7 cellular contexts compared by ENCODE assay signal in the genomic region with DNA sequence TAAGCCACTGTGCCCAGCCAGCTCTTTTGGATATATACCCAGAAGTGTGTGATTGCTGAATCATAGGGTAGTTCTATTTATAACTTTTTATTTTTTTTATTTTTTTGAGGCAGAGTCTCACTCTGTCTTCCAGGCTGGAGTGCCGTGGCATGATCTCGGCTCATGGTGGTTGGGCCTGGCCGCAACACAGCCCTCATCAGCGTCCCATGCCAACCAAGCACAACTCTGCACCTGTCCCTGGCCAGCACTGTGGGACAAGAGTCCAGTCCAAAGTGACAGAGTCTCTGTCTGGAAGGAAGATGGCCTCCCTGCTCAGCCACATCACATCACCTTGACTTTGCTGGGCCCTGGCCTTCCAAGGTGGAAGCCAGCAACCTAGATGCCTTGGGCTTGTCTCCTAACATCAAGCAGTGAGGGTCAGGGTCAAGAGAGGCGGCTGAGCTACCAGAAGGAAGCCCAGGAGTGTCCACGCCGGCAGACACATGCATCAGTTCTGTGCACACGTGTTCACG.
DNase-seq lines count a peak whose midpoint lies in the region; ATAC-seq and TF ChIP-seq lines count a peak whose summit lies in the region.
"Not testable (repeated sequence)": the region's sequence is repeated elsewhere in the genome, so short reads cannot be mapped to it uniquely, and the experiment has no call there.

No MANE protein-coding gene starts in this region.

- H4K8ac ChIP-seq in neuronal stem cell (ENCODE audit: low read depth, low read length) = peak overlapping the region; percentile 82

- DNase-seq in RWPE2 (ENCODE audit: low spot score); activated T-helper 2 cell treated with anti-CD3 and anti-CD28 coated beads, Interferon-gamma antibody, Interleukin-2, Interleukin-4, amounts not matched to agents 10 μg/mL and 5 μg/mL and 100 μg/mL, durations not matched to agents 14 hours and 24 hours and 36 hours (ENCODE audit: low spot score); left lobe of liver (ENCODE audit: low spot score); neuronal stem cell (ENCODE audit: low spot score): not testable (repeated sequence)
- DNase-seq in chondrocyte (ENCODE audit: low spot score) (peak; percentile 75), Right ventricle myocardium inferior (ENCODE audit: missing footprints) (peak; percentile 53)

- no CpG with 5 or more reads among the region's 9 CpGs for WGBS in neuronal stem cell (ENCODE audit: extremely low coverage in 2 of 2, insufficient read length in 2 of 2, insufficient replicate concordance in 1 of 2), 2 donors

- not testable (repeated sequence) for H3K4me2 ChIP-seq in neuronal stem cell (ENCODE audit: insufficient read depth, low read length, poor library complexity, severe bottlenecking)

- H3K9me3 ChIP-seq in RWPE2 (ENCODE audit: severe bottlenecking); neuronal stem cell (replicated peaks in 1 of 2; ENCODE audit: control insufficient read depth in 2 of 2, insufficient read depth in 1 of 2, low read depth in 1 of 2, low read length in 2 of 2): not testable (repeated sequence)

- H3K23ac ChIP-seq in neuronal stem cell (ENCODE audit: low read depth, low read length, poor library complexity) = not testable (repeated sequence)

- H3K27me3 Mint-ChIP-seq in activated T-helper 2 cell treated with anti-CD3 and anti-CD28 coated beads, Interferon-gamma antibody, Interleukin-2, Interleukin-4, amounts not matched to agents 10 μg/mL and 5 μg/mL and 100 μg/mL, durations not matched to agents 14 hours and 24 hours and 36 hours (ENCODE audit: low read depth); chondrocyte (ENCODE audit: low read depth); stimulated activated memory B cell treated with anti-CD40 and anti-IgM and Interleukin-4, amounts not matched to agents 10 μg/mL and 1 μg/mL and 100 μg/mL, for 72 hours: not testable (repeated sequence)

- H3K4me3 ChIP-seq in RWPE2 (ENCODE audit: severe bottlenecking); neuronal stem cell (ENCODE audit: low read length in 2 of 2): not testable (repeated sequence)

- not testable (repeated sequence) for H3K4me1 ChIP-seq in RWPE2 (ENCODE audit: insufficient read depth, poor library complexity, severe bottlenecking); neuronal stem cell (ENCODE audit: control insufficient read depth in 2 of 2, insufficient read depth in 1 of 2, low read depth in 1 of 2, low read length in 2 of 2)

- H3K9me3 Mint-ChIP-seq in activated T-helper 2 cell treated with anti-CD3 and anti-CD28 coated beads, Interferon-gamma antibody, Interleukin-2, Interleukin-4, amounts not matched to agents 10 μg/mL and 5 μg/mL and 100 μg/mL, durations not matched to agents 14 hours and 24 hours and 36 hours; chondrocyte (ENCODE audit: low read depth); stimulated activated memory B cell treated with anti-CD40 and anti-IgM and Interleukin-4, amounts not matched to agents 10 μg/mL and 1 μg/mL and 100 μg/mL, for 72 hours: not testable (repeated sequence)

- H3K36me3 Mint-ChIP-seq in activated T-helper 2 cell treated with anti-CD3 and anti-CD28 coated beads, Interferon-gamma antibody, Interleukin-2, Interleukin-4, amounts not matched to agents 10 μg/mL and 5 μg/mL and 100 μg/mL, durations not matched to agents 14 hours and 24 hours and 36 hours (ENCODE audit: low read depth); chondrocyte (ENCODE audit: low read depth); stimulated activated memory B cell treated with anti-CD40 and anti-IgM and Interleukin-4, amounts not matched to agents 10 μg/mL and 1 μg/mL and 100 μg/mL, for 72 hours: not testable (repeated sequence)

- peak overlapping the region; percentile 38 for H3K27ac Mint-ChIP-seq in activated T-helper 2 cell treated with anti-CD3 and anti-CD28 coated beads, Interferon-gamma antibody, Interleukin-2, Interleukin-4, amounts not matched to agents 10 μg/mL and 5 μg/mL and 100 μg/mL, durations not matched to agents 14 hours and 24 hours and 36 hours
- peak overlapping the region; percentile 93 for H3K27ac Mint-ChIP-seq in chondrocyte (ENCODE audit: unreplicated experiment)
- H3K27ac Mint-ChIP-seq in stimulated activated memory B cell treated with anti-CD40 and anti-IgM and Interleukin-4, amounts not matched to agents 10 μg/mL and 1 μg/mL and 100 μg/mL, for 72 hours = peak overlapping the region; percentile 69

- H3K4me3 Mint-ChIP-seq in activated T-helper 2 cell treated with anti-CD3 and anti-CD28 coated beads, Interferon-gamma antibody, Interleukin-2, Interleukin-4, amounts not matched to agents 10 μg/mL and 5 μg/mL and 100 μg/mL, durations not matched to agents 14 hours and 24 hours and 36 hours (ENCODE audit: low read depth); chondrocyte (ENCODE audit: unreplicated experiment); stimulated activated memory B cell treated with anti-CD40 and anti-IgM and Interleukin-4, amounts not matched to agents 10 μg/mL and 1 μg/mL and 100 μg/mL, for 72 hours: not testable (repeated sequence)

- H3K18ac ChIP-seq in neuronal stem cell (ENCODE audit: low read length) = not testable (repeated sequence)

- H2AFZ ChIP-seq in neuronal stem cell (ENCODE audit: low read length) = not testable (repeated sequence)

- H2BK12ac ChIP-seq in neuronal stem cell (ENCODE audit: low read length) = not testable (repeated sequence)

- peaks cover 30% of the 10 kb centered on the region for H3K4me1 Mint-ChIP-seq in activated T-helper 2 cell treated with anti-CD3 and anti-CD28 coated beads, Interferon-gamma antibody, Interleukin-2, Interleukin-4, amounts not matched to agents 10 μg/mL and 5 μg/mL and 100 μg/mL, durations not matched to agents 14 hours and 24 hours and 36 hours (ENCODE audit: low read depth)
- H3K4me1 Mint-ChIP-seq in chondrocyte (ENCODE audit: low read depth) = peaks cover 24% of the 10 kb centered on the region
- peaks cover 39% of the 10 kb centered on the region for H3K4me1 Mint-ChIP-seq in stimulated activated memory B cell treated with anti-CD40 and anti-IgM and Interleukin-4, amounts not matched to agents 10 μg/mL and 1 μg/mL and 100 μg/mL, for 72 hours

- not testable (repeated sequence) for H3K79me1 ChIP-seq in neuronal stem cell (ENCODE audit: low read depth, low read length)

- not testable (repeated sequence) for H3K27ac ChIP-seq in RWPE2 (ENCODE audit: poor library complexity, severe bottlenecking); neuronal stem cell (replicated peaks; ENCODE audit: low read length)

- not testable (repeated sequence) for TF ChIP-seq CTCF in RWPE2 (IDR thresholded peaks at IDR 0.05; ENCODE audit: poor library complexity, severe bottlenecking); chondrocyte (IDR thresholded peaks at IDR 0.05)

- intact Hi-C loops in activated T-helper 2 cell treated with anti-CD3 and anti-CD28 coated beads, Interferon-gamma antibody, Interleukin-2, Interleukin-4, amounts not matched to agents 10 μg/mL and 5 μg/mL and 100 μg/mL, durations not matched to agents 14 hours and 24 hours and 36 hours (cut with micrococcal nuclease); Right ventricle myocardium inferior (cut with DNase I): not testable (repeated sequence)

- 0 out of 3 replicates have a peak, but pooled peaks have one; percentile 22 for ATAC-seq in RWPE2 (ENCODE audit: low read depth)
- ATAC-seq in Right ventricle myocardium inferior = peak; percentile 55
- peak; percentile 83 for ATAC-seq in left lobe of liver
- not testable (repeated sequence) for ATAC-seq in stimulated activated memory B cell treated with anti-CD40 and anti-IgM and Interleukin-4, amounts not matched to agents 10 μg/mL and 1 μg/mL and 100 μg/mL, for 72 hours

- H3K36me3 ChIP-seq in RWPE2 (ENCODE audit: low read depth); neuronal stem cell (replicated peaks in 1 of 2; ENCODE audit: control insufficient read depth in 2 of 2, insufficient read depth in 2 of 2, low read length in 2 of 2): not testable (repeated sequence)

- H2BK120ac ChIP-seq in neuronal stem cell (ENCODE audit: low read depth, low read length) = not testable (repeated sequence)

- H3K9ac ChIP-seq in neuronal stem cell (ENCODE audit: low read depth, low read length, poor library complexity) = not testable (repeated sequence)

- H2BK15ac ChIP-seq in neuronal stem cell (ENCODE audit: low read length) = not testable (repeated sequence)

- H3K27me3 ChIP-seq in RWPE2 (ENCODE audit: insufficient read depth, poor library complexity, severe bottlenecking); neuronal stem cell (ENCODE audit: control insufficient read depth in 3 of 3, insufficient read depth in 3 of 3, low read depth in 1 of 3, low read length in 3 of 3): not testable (repeated sequence)

- H3K14ac ChIP-seq in neuronal stem cell (ENCODE audit: low read length) = not testable (repeated sequence)

- not testable (repeated sequence) for H2AK5ac ChIP-seq in neuronal stem cell (ENCODE audit: low read depth, low read length)

- not testable (repeated sequence) for H3K4ac ChIP-seq in neuronal stem cell (ENCODE audit: low read length)

- not testable (repeated sequence) for H2BK5ac ChIP-seq in neuronal stem cell (ENCODE audit: low read length)

- H4K91ac ChIP-seq in neuronal stem cell (ENCODE audit: low read depth, low read length, poor library complexity) = not testable (repeated sequence)

Comparison
In these comparisons a context has a peak if more than half of its experiments do, and no peak if none do; other contexts are left out.
1. H3K27ac Mint-ChIP-seq: peak in every context shown above with its lines; median percentile 93 in chondrocyte; 69 in stimulated activated memory B cell treated with anti-CD40 and anti-IgM and Interleukin-4, amounts not matched to agents 10 μg/mL and 1 μg/mL and 100 μg/mL, for 72 hours; 38 in activated T-helper 2 cell treated with anti-CD3 and anti-CD28 coated beads, Interferon-gamma antibody, Interleukin-2, Interleukin-4, amounts not matched to agents 10 μg/mL and 5 μg/mL and 100 μg/mL, durations not matched to agents 14 hours and 24 hours and 36 hours.